Comparison of ENCODE assay signal across 9 cellular contexts in the genomic region with DNA sequence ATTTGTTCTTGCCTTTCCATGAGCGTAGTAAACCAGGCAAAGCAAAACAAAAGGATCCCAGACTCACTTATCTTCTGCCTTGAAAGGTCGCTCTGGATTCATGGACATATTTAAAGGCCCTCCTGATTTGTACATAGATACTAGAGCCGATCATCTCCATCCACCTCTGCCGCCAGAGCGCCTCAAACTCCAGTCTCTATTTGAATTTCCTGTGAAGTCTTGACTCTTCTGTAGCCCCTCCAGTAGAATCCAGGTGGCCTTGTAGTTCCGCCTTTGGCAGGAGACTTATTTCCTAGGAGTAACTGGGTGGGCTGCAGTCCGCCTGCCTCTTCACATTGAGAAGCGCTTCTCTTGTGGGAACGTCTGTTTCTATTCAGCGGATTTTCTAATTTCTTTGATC. TPM values are rescaled to one million over a fixed set of nuclear protein-coding genes. Genes with fewer than 3 reads are reported as not detected.
A peak's percentile ranks its signal among the peaks of the same experiment; 100 is the strongest.
DNase-seq lines count a peak whose midpoint lies in the region; ATAC-seq and TF ChIP-seq lines count a peak whose summit lies in the region.
"Had no signal": no experiment of that assay in that cellular context is flagged by ENCODE, and none has a peak within 500 bp of the region (broad histone marks: within the 10 kb centered on the region; RNA-seq: fewer than 3 reads in every experiment).

No MANE protein-coding gene starts in this region.

- H3K27me3 ChIP-seq in cardiac muscle cell (peaks cover 78% of the 10 kb centered on the region), testis (peaks cover 4% of the 10 kb centered on the region), vagina (peaks cover 17% of the 10 kb centered on the region)

- H3K9me3 ChIP-seq in cardiac muscle cell (ENCODE audit: low read depth) = no peaks in the 10 kb centered on the region
- H3K9me3 ChIP-seq in testis = no peaks in the 10 kb centered on the region
- no peaks in the 10 kb centered on the region for H3K9me3 ChIP-seq in vagina

- H3K27ac ChIP-seq in cardiac muscle cell (no peak overlapping the region), testis (no peak overlapping the region), vagina (no peak overlapping the region)

- no peak for ATAC-seq in Right ventricle myocardium inferior
- ATAC-seq in activated CD8-positive, alpha-beta T cell treated with anti-CD3 and anti-CD28 coated beads for 36 hours = no peak
- ATAC-seq in GM19328 (IDR thresholded peaks at IDR 0.05; ENCODE audit: unreplicated experiment) = no peak

- no peak overlapping the region for H3K27ac Mint-ChIP-seq in activated CD8-positive, alpha-beta T cell treated with anti-CD3 and anti-CD28 coated beads for 36 hours
- no peak overlapping the region for H3K27ac Mint-ChIP-seq in immature natural killer cell

- peak overlapping the region; percentile 74 for H3K4me3 Mint-ChIP-seq in activated CD8-positive, alpha-beta T cell treated with anti-CD3 and anti-CD28 coated beads for 36 hours
- H3K4me3 Mint-ChIP-seq in immature natural killer cell = peak overlapping the region; percentile 68 to 87 (median 83)

- POLR2A ChIA-PET in activated CD8-positive, alpha-beta T cell treated with anti-CD3 and anti-CD28 coated beads for 36 hours (lab: Charles Lee) = no interaction called here

- TF ChIP-seq CTCF in cardiac muscle cell (IDR thresholded peaks at IDR 0.05; ENCODE audit: low read depth, low read length) (no peak), testis (IDR thresholded peaks at IDR 0.05) (no peak), vagina (IDR thresholded peaks at IDR 0.05) (no peak)
- TF ChIP-seq CTCF in activated CD8-positive, alpha-beta T cell treated with anti-CD3 and anti-CD28 coated beads for 36 hours (IDR thresholded peaks at IDR 0.05) = no peak

- TF ChIP-seq POLR2A in testis (IDR thresholded peaks at IDR 0.05) (no peak), vagina (IDR thresholded peaks at IDR 0.05) (no peak)

- H3K4me1 ChIP-seq in cardiac muscle cell (ENCODE audit: low read depth) (peaks cover 14% of the 10 kb centered on the region), testis (peaks cover 8% of the 10 kb centered on the region), vagina (peaks cover 22% of the 10 kb centered on the region)

- DNase-seq in cardiac muscle cell (ENCODE audit: low read depth in 1 of 2, low spot score in 1 of 2) (no peak), Right ventricle myocardium inferior (ENCODE audit: missing footprints) (no peak), immature natural killer cell (no peak), testis (no peak), NCI-H1436 (lab: John Stamatoyannopoulos, UW) (no peak), vagina (ENCODE audit: extremely low spot score in 2 of 2) (no peak)
- DNase-seq in activated CD8-positive, alpha-beta T cell treated with anti-CD3 and anti-CD28 coated beads for 36 hours = no peak
- DNase-seq: NCI-H446 had no signal

- H3K27me3 Mint-ChIP-seq in activated CD8-positive, alpha-beta T cell treated with anti-CD3 and anti-CD28 coated beads for 36 hours = peaks cover 78% of the 10 kb centered on the region
- peaks cover 25 to 66% (median 31%) of the 10 kb centered on the region in 3 donors for H3K27me3 Mint-ChIP-seq in immature natural killer cell (ENCODE audit: low read depth in 3 of 3)

- H3K4me3 ChIP-seq in cardiac muscle cell (peak overlapping the region; percentile 51), testis (peak overlapping the region; percentile 66 to 68), vagina (peak overlapping the region in 1 of 2 donors; percentile 47)

- intact Hi-C loops in Right ventricle myocardium inferior (cut with DNase I) (no loop called here), testis (cut with DNase I; ENCODE audit: low total_unique reads) (no loop called here), vagina (cut with DNase I) (loop anchor here (5.0 kb wide), 1 partner anchor 64 kb away; a partner anchor contains a TSS)
- intact Hi-C loops in activated CD8-positive, alpha-beta T cell treated with anti-CD3 and anti-CD28 coated beads for 36 hours (cut with micrococcal nuclease) = loop anchor here (10.0 kb wide), 1 partner anchor 367 kb away; no protein-coding TSS in a partner anchor

- 31 to 40% methylated on average over 10 of the region's 10 CpGs for WGBS in testis, 2 donors

- CTCF ChIA-PET in activated CD8-positive, alpha-beta T cell treated with anti-CD3 and anti-CD28 coated beads for 36 hours (lab: Charles Lee) = no interaction called here

- peaks cover 36% of the 10 kb centered on the region for H3K4me1 Mint-ChIP-seq in activated CD8-positive, alpha-beta T cell treated with anti-CD3 and anti-CD28 coated beads for 36 hours (ENCODE audit: low read depth)
- peaks cover 23 to 32% of the 10 kb centered on the region in 2 donors for H3K4me1 Mint-ChIP-seq in immature natural killer cell

- H3K36me3 Mint-ChIP-seq in activated CD8-positive, alpha-beta T cell treated with anti-CD3 and anti-CD28 coated beads for 36 hours (ENCODE audit: low read depth) = no peaks in the 10 kb centered on the region
- peaks cover 0 to 3% (median 0%) of the 10 kb centered on the region in 3 donors for H3K36me3 Mint-ChIP-seq in immature natural killer cell

- H3K9me3 Mint-ChIP-seq in activated CD8-positive, alpha-beta T cell treated with anti-CD3 and anti-CD28 coated beads for 36 hours = no peaks in the 10 kb centered on the region
- peaks cover 0 to 4% (median 0%) of the 10 kb centered on the region in 6 donors for H3K9me3 Mint-ChIP-seq in immature natural killer cell

- H3K36me3 ChIP-seq in cardiac muscle cell (no peaks in the 10 kb centered on the region), testis (ENCODE audit: low read depth, missing control alignments) (no peaks in the 10 kb centered on the region), vagina (no peaks in the 10 kb centered on the region)

RNA-seq across cellular contexts. Expression of a gene that starts 8.8 kb away (rescaled TPM):
- total RNA-seq in cardiac muscle cell (0.12 and 1.8 TPM in 2 replicates), Right ventricle myocardium inferior (not detected), testis (1 to 10 TPM; 8.7 to 9.0 TPM), vagina (3.7 TPM)
- polyA plus RNA-seq in cardiac muscle cell (0.06 and 0.46 TPM in 2 replicates), immature natural killer cell (not detected), testis (ENCODE audit: insufficient read depth, low read depth, low replicate concordance) (3.0 TPM)
- not detected for total RNA-seq in activated CD8-positive, alpha-beta T cell treated with anti-CD3 and anti-CD28 coated beads for 36 hours

Comparison
In these comparisons a context has a peak if more than half of its experiments do, and no peak if none do; other contexts are left out.
1. intact Hi-C loops: an anchor here in activated CD8-positive, alpha-beta T cell treated with anti-CD3 and anti-CD28 coated beads for 36 hours (10.0 kb wide) and vagina (5.0 kb wide); none called in Right ventricle myocardium inferior and testis.